Comparison of ENCODE assay signal across 13 cellular contexts in the genomic region with DNA sequence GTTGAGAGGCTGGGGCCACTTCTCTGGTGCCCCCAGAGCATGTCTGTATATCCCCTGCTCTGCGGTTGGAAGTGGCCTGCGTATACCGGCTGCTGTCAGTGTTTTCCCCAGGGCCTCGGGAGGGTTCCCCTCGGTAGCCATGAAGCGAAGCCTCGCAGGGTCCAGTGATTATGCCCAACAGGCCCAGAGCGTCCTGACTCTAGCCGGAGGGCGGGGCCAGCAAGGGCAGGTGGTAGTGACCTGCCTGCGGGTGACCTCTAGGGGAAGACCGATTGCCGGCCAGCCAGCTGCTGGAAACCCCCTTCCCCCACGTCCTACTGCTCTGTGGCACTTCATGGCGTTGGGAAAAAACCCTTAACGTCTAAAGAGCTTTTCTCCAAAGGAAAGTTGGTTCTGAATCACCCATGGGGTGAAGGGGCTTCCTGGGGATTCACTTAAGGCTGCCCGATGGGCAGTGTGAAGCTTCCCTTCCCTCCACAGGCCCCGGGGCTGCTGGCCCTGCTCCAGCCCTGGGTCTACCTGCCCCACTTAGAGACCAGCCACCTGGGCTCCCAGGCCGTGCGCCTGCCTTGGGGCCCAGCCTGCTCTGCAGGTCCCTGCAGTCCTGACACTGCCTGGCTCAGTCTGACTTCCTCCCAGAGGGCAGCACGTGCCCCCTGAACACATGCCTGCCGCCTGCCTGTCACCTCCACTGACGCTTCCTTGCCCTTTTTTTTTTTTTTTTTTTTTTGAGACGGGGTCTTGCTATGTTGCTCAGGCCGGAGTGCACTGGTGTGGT.
DNase-seq lines count a peak whose midpoint lies in the region; ATAC-seq and TF ChIP-seq lines count a peak whose summit lies in the region.
"Had no signal": no experiment of that assay in that cellular context is flagged by ENCODE, and none has a peak within 500 bp of the region (broad histone marks: within the 10 kb centered on the region; RNA-seq: fewer than 3 reads in every experiment).

No MANE protein-coding gene starts in this region.

- no peaks in the 10 kb centered on the region for H3K27me3 ChIP-seq in GM23338 (ENCODE audit: insufficient read depth)
- no peaks in the 10 kb centered on the region for H3K27me3 ChIP-seq in trophoblast cell (ENCODE audit: insufficient read depth, low read length)
- H3K27me3 ChIP-seq in A673 (replicated peaks; ENCODE audit: insufficient read depth, low read depth, low read length, poor library complexity), result no peaks in the 10 kb centered on the region
- H3K27me3 ChIP-seq: upper lobe of left lung had no signal

- H3K4me3 Mint-ChIP-seq in GM23338 (no peak overlapping the region), endothelial cell (ENCODE audit: unreplicated experiment) (no peak overlapping the region)
- H3K4me3 Mint-ChIP-seq: neural crest cell had no signal

- H3K9me3 Mint-ChIP-seq in GM23338 (no peaks in the 10 kb centered on the region), endothelial cell (ENCODE audit: unreplicated experiment) (no peaks in the 10 kb centered on the region)
- H3K9me3 Mint-ChIP-seq: neural crest cell had no signal

- intact Hi-C loops in A673 (cut with micrococcal nuclease; ENCODE audit: unreplicated experiment), result no loop called here

- no peaks in the 10 kb centered on the region for H3F3A ChIP-seq in GM23338 (replicated peaks; ENCODE audit: low read depth)

- no CpG with 5 or more reads among the region's 25 CpGs for WGBS in trophoblast cell (ENCODE audit: extremely low coverage, insufficient coverage, insufficient read length)

- no peak overlapping the region for H3K4ac ChIP-seq in trophoblast cell (ENCODE audit: low read depth, low read length)

- H2BK5ac ChIP-seq in trophoblast cell (ENCODE audit: low read depth, low read length, poor library complexity), result no peak overlapping the region

- H3K18ac ChIP-seq in trophoblast cell (ENCODE audit: low read length), result no peak overlapping the region

- CTCF ChIA-PET in A673 (lab: Charles Lee), result no interaction called here

- H3K79me1 ChIP-seq in trophoblast cell (ENCODE audit: low read length), result no peaks in the 10 kb centered on the region

- no peaks in the 10 kb centered on the region for H3K9me3 ChIP-seq in KOPT-K1 (ENCODE audit: insufficient read depth, low read length, poor library complexity, severe bottlenecking)
- no peaks in the 10 kb centered on the region for H3K9me3 ChIP-seq in trophoblast cell (ENCODE audit: insufficient read depth, low read depth, low read length)
- no peaks in the 10 kb centered on the region for H3K9me3 ChIP-seq in A673 (ENCODE audit: low read depth, low read length, poor library complexity, severe bottlenecking)
- H3K9me3 ChIP-seq: upper lobe of left lung had no signal

- BruUV-seq in A673 (replicated peaks; lab: Mats Ljungman, UMichigan), result no TSS peak

- no peak overlapping the region for H3K14ac ChIP-seq in trophoblast cell (ENCODE audit: low read length)

- H3K79me2 ChIP-seq in GM23338 (replicated peaks; ENCODE audit: insufficient read depth) (no peaks in the 10 kb centered on the region), trophoblast cell (ENCODE audit: control insufficient read depth, insufficient read depth, low read length, poor library complexity) (no peaks in the 10 kb centered on the region)

- POLR2A ChIA-PET in A673 (lab: Charles Lee; ENCODE audit: low non-redundant PET), result no interaction called here

- TF ChIP-seq CTCF in GM23338 (conservative IDR thresholded peaks at IDR 0.05; ENCODE audit: low read depth in 2 of 2), result peak in 1 of 2 experiments; percentile 35; a peak in 1 of 4 replicates
- TF ChIP-seq CTCF in A673 (conservative IDR thresholded peaks at IDR 0.05; ENCODE audit: low read depth, low read length), result no peak
- TF ChIP-seq CTCF in endothelial cell (IDR thresholded peaks at IDR 0.05; ENCODE audit: unreplicated experiment), result no peak

- peak; percentile 19 to 42 for ATAC-seq in activated CD4-positive, CD25-positive, alpha-beta regulatory T cell treated with anti-CD3 and anti-CD28 coated beads, Interleukin-2, amount 50 U/mL, for 24 hours
- ATAC-seq in GM23338, result peak; percentile 69

- H4K12ac ChIP-seq in trophoblast cell (ENCODE audit: low read depth, low read length), result no peak overlapping the region

- peaks cover 9% of the 10 kb centered on the region; the same call in 1 of the 2 replicates for H3K4me1 ChIP-seq in GM23338 (ENCODE audit: insufficient read depth)
- H3K4me1 ChIP-seq in trophoblast cell (ENCODE audit: control insufficient read depth in 1 of 2, insufficient read depth in 2 of 2, low read length in 2 of 2), result peaks cover 0 to 3% of the 10 kb centered on the region in 2 experiments
- H3K4me1 ChIP-seq in A673 (ENCODE audit: insufficient read depth, low read length, poor library complexity, severe bottlenecking), result no peaks in the 10 kb centered on the region

- H3K27me3 Mint-ChIP-seq in GM23338 (ENCODE audit: insufficient read depth, low read depth, poor library complexity) (peaks cover 11% of the 10 kb centered on the region), endothelial cell (ENCODE audit: unreplicated experiment) (peaks cover 8% of the 10 kb centered on the region)

- H3K4me3 ChIP-seq in GM23338 (no peak overlapping the region), trophoblast cell (ENCODE audit: low read depth, low read length) (no peak overlapping the region), A673 (ENCODE audit: low read depth, low read length, poor library complexity, severe bottlenecking) (no peak overlapping the region)
- H3K4me3 ChIP-seq: SK-N-MC, upper lobe of left lung had no signal

- DNase-seq in activated CD4-positive, CD25-positive, alpha-beta regulatory T cell treated with anti-CD3 and anti-CD28 coated beads, Interleukin-2, amount 50 U/mL, for 72 hours, result no peak
- DNase-seq in GM23338 (ENCODE audit: low spot score), result peak; percentile 56
- DNase-seq in trophoblast cell, result peak; percentile 34 to 62
- no peak for DNase-seq in dedifferentiated amniotic fluid mesenchymal stem cell (ENCODE audit: extremely low spot score)
- no peak for DNase-seq in A673 (ENCODE audit: low spot score)
- no peak for DNase-seq in endothelial cell (ENCODE audit: low spot score)
- DNase-seq: activated effector memory CD4-positive, alpha-beta T cell treated with Interleukin-2 at 50 U/mL for 16 hours; NCI-H1694 treated with DMSO at 0.1 percent for 48 hours had no signal

- no peaks in the 10 kb centered on the region for H3K36me3 Mint-ChIP-seq in GM23338 (ENCODE audit: low read depth)
- H3K36me3 Mint-ChIP-seq in endothelial cell (ENCODE audit: low read depth, unreplicated experiment), result peaks cover 12% of the 10 kb centered on the region

- H3K23ac ChIP-seq in trophoblast cell (ENCODE audit: low read length), result no peak overlapping the region

- no peaks in the 10 kb centered on the region for H3K36me3 ChIP-seq in GM23338 (ENCODE audit: insufficient read depth)
- H3K36me3 ChIP-seq in KOPT-K1 (ENCODE audit: insufficient read depth, low read length), result peaks cover 15% of the 10 kb centered on the region; the same call in 1 of the 2 replicates
- H3K36me3 ChIP-seq in trophoblast cell (ENCODE audit: control insufficient read depth in 1 of 2, insufficient read depth in 2 of 2, low read length in 2 of 2), result peaks cover 0 to 4% of the 10 kb centered on the region in 2 experiments
- H3K36me3 ChIP-seq in A673 (ENCODE audit: insufficient read depth, low read length, poor library complexity, severe bottlenecking), result no peaks in the 10 kb centered on the region

- no peaks in the 10 kb centered on the region for H4K20me1 ChIP-seq in GM23338 (replicated peaks; ENCODE audit: insufficient read depth)

- H3K27ac Mint-ChIP-seq in GM23338 (0 out of 2 replicates have a peak overlapping the region, but pooled peaks have one; percentile 48), endothelial cell (ENCODE audit: unreplicated experiment) (no peak overlapping the region)

- H4K8ac ChIP-seq in trophoblast cell (ENCODE audit: low read depth, low read length), result no peak overlapping the region

- no peak overlapping the region for H2BK12ac ChIP-seq in trophoblast cell (ENCODE audit: low read length)

- H2AK5ac ChIP-seq in trophoblast cell (ENCODE audit: low read length), result no peak overlapping the region

- H2BK120ac ChIP-seq in trophoblast cell (ENCODE audit: insufficient read depth, low read length, poor library complexity), result no peak overlapping the region

- H3K4me1 Mint-ChIP-seq in GM23338 (peaks cover 25% of the 10 kb centered on the region), endothelial cell (ENCODE audit: unreplicated experiment) (peaks cover 3% of the 10 kb centered on the region)
- H3K4me1 Mint-ChIP-seq: neural crest cell had no signal

- H2AFZ ChIP-seq in GM23338, result no peak overlapping the region
- no peak overlapping the region for H2AFZ ChIP-seq in trophoblast cell (ENCODE audit: insufficient read depth, low read length, poor library complexity)

- H3K27ac ChIP-seq in GM23338 (ENCODE audit: low read depth) (no peak overlapping the region; the same call in 1 of the 2 replicates), KOPT-K1 (ENCODE audit: low read depth, low read length, poor library complexity, severe bottlenecking) (peak overlapping the region; percentile 81), trophoblast cell (ENCODE audit: low read depth, low read length) (no peak overlapping the region), A673 (ENCODE audit: low read depth, low read length, poor library complexity, severe bottlenecking) (no peak overlapping the region)
- H3K27ac ChIP-seq: SK-N-MC had no signal

- H3K4me2 ChIP-seq in GM23338 (peak overlapping the region; percentile 48; the same call in 1 of the 2 replicates), trophoblast cell (ENCODE audit: low read length) (no peak overlapping the region)

- no peak overlapping the region for H4K91ac ChIP-seq in trophoblast cell (ENCODE audit: low read depth, low read length)

- H3K9me2 ChIP-seq in GM23338 (ENCODE audit: insufficient read depth), result no peaks in the 10 kb centered on the region

- no peak overlapping the region for H3K9ac ChIP-seq in trophoblast cell (ENCODE audit: low read length)

TF ChIP-seq in GM23338, 12 proteins besides CTCF, POLR2A, EP300 and RAD21 (continues in another document):
- no peak for TF ChIP-seq POLR2AphosphoS5 (IDR thresholded peaks at IDR 0.05; ENCODE audit: low read depth)
- no peak for TF ChIP-seq ZNF331 (CRISPR knock-in tag; IDR thresholded peaks at IDR 0.05; ENCODE audit: low read depth)
- TF ChIP-seq, protein P1, sequence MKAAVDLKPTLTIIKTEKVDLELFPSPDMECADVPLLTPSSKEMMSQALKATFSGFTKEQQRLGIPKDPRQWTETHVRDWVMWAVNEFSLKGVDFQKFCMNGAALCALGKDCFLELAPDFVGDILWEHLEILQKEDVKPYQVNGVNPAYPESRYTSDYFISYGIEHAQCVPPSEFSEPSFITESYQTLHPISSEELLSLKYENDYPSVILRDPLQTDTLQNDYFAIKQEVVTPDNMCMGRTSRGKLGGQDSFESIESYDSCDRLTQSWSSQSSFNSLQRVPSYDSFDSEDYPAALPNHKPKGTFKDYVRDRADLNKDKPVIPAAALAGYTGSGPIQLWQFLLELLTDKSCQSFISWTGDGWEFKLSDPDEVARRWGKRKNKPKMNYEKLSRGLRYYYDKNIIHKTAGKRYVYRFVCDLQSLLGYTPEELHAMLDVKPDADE (IDR thresholded peaks at IDR 0.05), result no peak
- no peak for TF ChIP-seq ZNF114 (CRISPR knock-in tag; IDR thresholded peaks at IDR 0.05)
- no peak for TF ChIP-seq EZH2 (IDR thresholded peaks at IDR 0.05; ENCODE audit: low read depth, unreplicated experiment)

Comparison
In these comparisons a context has a peak if more than half of its experiments do, and no peak if none do; other contexts are left out.
1. DNase-seq: peak in GM23338 (single experiment) and trophoblast cell (2 of 2); none in activated CD4-positive, CD25-positive, alpha-beta regulatory T cell treated with anti-CD3 and anti-CD28 coated beads, Interleukin-2, amount 50 U/mL, for 72 hours (single experiment), dedifferentiated amniotic fluid mesenchymal stem cell (single experiment), A673 (single experiment) and endothelial cell (single experiment).